ENCODE assay signal across 2 cellular contexts in the genomic region with DNA sequence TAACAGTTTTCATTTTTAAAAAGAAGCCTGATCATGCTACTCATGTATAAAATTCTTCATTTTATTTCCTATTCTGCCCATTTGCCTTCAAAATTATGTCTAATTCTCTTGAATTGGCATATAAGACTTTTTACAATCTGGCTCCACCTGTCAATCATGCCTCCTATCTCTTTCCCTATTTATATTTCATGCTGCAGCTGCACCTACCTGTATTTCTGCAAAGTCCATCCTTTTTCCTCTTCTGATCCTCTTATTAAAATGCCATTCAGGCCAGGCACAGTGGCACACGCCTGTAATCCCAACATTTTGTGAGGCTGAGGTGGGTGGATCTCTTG.
A peak's percentile ranks its signal among the peaks of the same experiment; 100 is the strongest.
TF ChIP-seq lines count a peak whose summit lies in the region.

No MANE protein-coding gene starts in this region.

TF ChIP-seq in GM23338, 12 proteins besides CTCF, POLR2A, EP300 and RAD21:
- TF ChIP-seq EZH2phosphoT487 (IDR thresholded peaks at IDR 0.05; ENCODE audit: unreplicated experiment) = no peak
- no peak for TF ChIP-seq STAT1 (IDR thresholded peaks at IDR 0.05; ENCODE audit: unreplicated experiment)
- TF ChIP-seq, protein P1, sequence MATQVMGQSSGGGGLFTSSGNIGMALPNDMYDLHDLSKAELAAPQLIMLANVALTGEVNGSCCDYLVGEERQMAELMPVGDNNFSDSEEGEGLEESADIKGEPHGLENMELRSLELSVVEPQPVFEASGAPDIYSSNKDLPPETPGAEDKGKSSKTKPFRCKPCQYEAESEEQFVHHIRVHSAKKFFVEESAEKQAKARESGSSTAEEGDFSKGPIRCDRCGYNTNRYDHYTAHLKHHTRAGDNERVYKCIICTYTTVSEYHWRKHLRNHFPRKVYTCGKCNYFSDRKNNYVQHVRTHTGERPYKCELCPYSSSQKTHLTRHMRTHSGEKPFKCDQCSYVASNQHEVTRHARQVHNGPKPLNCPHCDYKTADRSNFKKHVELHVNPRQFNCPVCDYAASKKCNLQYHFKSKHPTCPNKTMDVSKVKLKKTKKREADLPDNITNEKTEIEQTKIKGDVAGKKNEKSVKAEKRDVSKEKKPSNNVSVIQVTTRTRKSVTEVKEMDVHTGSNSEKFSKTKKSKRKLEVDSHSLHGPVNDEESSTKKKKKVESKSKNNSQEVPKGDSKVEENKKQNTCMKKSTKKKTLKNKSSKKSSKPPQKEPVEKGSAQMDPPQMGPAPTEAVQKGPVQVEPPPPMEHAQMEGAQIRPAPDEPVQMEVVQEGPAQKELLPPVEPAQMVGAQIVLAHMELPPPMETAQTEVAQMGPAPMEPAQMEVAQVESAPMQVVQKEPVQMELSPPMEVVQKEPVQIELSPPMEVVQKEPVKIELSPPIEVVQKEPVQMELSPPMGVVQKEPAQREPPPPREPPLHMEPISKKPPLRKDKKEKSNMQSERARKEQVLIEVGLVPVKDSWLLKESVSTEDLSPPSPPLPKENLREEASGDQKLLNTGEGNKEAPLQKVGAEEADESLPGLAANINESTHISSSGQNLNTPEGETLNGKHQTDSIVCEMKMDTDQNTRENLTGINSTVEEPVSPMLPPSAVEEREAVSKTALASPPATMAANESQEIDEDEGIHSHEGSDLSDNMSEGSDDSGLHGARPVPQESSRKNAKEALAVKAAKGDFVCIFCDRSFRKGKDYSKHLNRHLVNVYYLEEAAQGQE (IDR thresholded peaks at IDR 0.05; ENCODE audit: unreplicated experiment) = no peak
- no peak for TF ChIP-seq CREB1 (CRISPR knock-in tag; IDR thresholded peaks at IDR 0.05; ENCODE audit: low read depth)
- no peak for TF ChIP-seq JUNB (IDR thresholded peaks at IDR 0.05; ENCODE audit: unreplicated experiment)
- TF ChIP-seq, protein P2, sequence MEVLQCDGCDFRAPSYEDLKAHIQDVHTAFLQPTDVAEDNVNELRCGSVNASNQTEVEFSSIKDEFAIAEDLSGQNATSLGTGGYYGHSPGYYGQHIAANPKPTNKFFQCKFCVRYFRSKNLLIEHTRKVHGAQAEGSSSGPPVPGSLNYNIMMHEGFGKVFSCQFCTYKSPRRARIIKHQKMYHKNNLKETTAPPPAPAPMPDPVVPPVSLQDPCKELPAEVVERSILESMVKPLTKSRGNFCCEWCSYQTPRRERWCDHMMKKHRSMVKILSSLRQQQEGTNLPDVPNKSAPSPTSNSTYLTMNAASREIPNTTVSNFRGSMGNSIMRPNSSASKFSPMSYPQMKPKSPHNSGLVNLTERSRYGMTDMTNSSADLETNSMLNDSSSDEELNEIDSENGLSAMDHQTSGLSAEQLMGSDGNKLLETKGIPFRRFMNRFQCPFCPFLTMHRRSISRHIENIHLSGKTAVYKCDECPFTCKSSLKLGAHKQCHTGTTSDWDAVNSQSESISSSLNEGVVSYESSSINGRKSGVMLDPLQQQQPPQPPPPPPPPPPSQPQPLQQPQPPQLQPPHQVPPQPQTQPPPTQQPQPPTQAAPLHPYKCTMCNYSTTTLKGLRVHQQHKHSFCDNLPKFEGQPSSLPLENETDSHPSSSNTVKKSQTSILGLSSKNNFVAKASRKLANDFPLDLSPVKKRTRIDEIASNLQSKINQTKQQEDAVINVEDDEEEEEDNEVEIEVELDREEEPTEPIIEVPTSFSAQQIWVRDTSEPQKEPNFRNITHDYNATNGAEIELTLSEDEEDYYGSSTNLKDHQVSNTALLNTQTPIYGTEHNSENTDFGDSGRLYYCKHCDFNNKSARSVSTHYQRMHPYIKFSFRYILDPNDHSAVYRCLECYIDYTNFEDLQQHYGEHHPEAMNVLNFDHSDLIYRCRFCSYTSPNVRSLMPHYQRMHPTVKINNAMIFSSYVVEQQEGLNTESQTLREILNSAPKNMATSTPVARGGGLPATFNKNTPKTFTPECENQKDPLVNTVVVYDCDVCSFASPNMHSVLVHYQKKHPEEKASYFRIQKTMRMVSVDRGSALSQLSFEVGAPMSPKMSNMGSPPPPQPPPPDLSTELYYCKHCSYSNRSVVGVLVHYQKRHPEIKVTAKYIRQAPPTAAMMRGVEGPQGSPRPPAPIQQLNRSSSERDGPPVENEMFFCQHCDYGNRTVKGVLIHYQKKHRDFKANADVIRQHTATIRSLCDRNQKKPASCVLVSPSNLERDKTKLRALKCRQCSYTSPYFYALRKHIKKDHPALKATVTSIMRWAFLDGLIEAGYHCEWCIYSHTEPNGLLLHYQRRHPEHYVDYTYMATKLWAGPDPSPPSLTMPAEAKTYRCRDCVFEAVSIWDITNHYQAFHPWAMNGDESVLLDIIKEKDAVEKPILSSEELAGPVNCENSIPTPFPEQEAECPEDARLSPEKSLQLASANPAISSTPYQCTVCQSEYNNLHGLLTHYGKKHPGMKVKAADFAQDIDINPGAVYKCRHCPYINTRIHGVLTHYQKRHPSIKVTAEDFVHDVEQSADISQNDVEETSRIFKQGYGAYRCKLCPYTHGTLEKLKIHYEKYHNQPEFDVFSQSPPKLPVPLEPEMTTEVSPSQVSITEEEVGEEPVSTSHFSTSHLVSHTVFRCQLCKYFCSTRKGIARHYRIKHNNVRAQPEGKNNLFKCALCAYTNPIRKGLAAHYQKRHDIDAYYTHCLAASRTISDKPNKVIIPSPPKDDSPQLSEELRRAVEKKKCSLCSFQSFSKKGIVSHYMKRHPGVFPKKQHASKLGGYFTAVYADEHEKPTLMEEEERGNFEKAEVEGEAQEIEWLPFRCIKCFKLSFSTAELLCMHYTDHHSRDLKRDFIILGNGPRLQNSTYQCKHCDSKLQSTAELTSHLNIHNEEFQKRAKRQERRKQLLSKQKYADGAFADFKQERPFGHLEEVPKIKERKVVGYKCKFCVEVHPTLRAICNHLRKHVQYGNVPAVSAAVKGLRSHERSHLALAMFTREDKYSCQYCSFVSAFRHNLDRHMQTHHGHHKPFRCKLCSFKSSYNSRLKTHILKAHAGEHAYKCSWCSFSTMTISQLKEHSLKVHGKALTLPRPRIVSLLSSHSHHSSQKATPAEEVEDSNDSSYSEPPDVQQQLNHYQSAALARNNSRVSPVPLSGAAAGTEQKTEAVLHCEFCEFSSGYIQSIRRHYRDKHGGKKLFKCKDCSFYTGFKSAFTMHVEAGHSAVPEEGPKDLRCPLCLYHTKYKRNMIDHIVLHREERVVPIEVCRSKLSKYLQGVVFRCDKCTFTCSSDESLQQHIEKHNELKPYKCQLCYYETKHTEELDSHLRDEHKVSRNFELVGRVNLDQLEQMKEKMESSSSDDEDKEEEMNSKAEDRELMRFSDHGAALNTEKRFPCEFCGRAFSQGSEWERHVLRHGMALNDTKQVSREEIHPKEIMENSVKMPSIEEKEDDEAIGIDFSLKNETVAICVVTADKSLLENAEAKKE (CRISPR knock-in tag; IDR thresholded peaks at IDR 0.05) = no peak

TF ChIP-seq in K562, 482 proteins besides CTCF, POLR2A, EP300 and RAD21:
- no peak for TF ChIP-seq KAT2B (IDR thresholded peaks at IDR 0.05; ENCODE audit: low read depth, low read length)
- TF ChIP-seq CBFA2T3 (IDR thresholded peaks at IDR 0.05) = no peak
- TF ChIP-seq, protein P3, sequence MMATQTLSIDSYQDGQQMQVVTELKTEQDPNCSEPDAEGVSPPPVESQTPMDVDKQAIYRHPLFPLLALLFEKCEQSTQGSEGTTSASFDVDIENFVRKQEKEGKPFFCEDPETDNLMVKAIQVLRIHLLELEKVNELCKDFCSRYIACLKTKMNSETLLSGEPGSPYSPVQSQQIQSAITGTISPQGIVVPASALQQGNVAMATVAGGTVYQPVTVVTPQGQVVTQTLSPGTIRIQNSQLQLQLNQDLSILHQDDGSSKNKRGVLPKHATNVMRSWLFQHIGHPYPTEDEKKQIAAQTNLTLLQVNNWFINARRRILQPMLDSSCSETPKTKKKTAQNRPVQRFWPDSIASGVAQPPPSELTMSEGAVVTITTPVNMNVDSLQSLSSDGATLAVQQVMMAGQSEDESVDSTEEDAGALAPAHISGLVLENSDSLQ (IDR thresholded peaks at IDR 0.05) = peak; percentile 62
- TF ChIP-seq, protein P4, sequence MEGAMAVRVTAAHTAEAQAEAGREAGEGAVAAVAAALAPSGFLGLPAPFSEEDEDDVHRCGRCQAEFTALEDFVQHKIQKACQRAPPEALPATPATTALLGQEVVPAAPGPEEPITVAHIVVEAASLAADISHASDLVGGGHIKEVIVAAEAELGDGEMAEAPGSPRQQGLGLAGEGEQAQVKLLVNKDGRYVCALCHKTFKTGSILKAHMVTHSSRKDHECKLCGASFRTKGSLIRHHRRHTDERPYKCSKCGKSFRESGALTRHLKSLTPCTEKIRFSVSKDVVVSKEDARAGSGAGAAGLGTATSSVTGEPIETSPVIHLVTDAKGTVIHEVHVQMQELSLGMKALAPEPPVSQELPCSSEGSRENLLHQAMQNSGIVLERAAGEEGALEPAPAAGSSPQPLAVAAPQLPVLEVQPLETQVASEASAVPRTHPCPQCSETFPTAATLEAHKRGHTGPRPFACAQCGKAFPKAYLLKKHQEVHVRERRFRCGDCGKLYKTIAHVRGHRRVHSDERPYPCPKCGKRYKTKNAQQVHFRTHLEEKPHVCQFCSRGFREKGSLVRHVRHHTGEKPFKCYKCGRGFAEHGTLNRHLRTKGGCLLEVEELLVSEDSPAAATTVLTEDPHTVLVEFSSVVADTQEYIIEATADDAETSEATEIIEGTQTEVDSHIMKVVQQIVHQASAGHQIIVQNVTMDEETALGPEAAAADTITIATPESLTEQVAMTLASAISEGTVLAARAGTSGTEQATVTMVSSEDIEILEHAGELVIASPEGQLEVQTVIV (CRISPR knock-in tag; IDR thresholded peaks at IDR 0.05; ENCODE audit: borderline replicate concordance) = no peak
- TF ChIP-seq, protein P5, sequence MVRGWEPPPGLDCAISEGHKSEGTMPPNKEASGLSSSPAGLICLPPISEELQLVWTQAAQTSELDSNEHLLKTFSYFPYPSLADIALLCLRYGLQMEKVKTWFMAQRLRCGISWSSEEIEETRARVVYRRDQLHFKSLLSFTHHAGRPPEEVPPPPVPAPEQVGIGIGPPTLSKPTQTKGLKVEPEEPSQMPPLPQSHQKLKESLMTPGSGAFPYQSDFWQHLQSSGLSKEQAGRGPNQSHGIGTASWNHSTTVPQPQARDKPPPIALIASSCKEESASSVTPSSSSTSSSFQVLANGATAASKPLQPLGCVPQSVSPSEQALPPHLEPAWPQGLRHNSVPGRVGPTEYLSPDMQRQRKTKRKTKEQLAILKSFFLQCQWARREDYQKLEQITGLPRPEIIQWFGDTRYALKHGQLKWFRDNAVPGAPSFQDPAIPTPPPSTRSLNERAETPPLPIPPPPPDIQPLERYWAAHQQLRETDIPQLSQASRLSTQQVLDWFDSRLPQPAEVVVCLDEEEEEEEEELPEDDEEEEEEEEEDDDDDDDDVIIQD (CRISPR knock-in tag; IDR thresholded peaks at IDR 0.05) = no peak
- TF ChIP-seq GATAD2A (IDR thresholded peaks at IDR 0.05) = no peak
